Comparison of ENCODE assay signal across 8 cellular contexts in genomic region chr15:78437107-78437761, GRCh38. TPM values are rescaled to one million over a fixed set of nuclear protein-coding genes. Genes with fewer than 3 reads are reported as not detected.
DNase-seq lines count a peak whose midpoint lies in the region; ATAC-seq and TF ChIP-seq lines count a peak whose summit lies in the region.

No MANE protein-coding gene starts in this region.

- H3K79me2 ChIP-seq in GM23338 (replicated peaks; ENCODE audit: insufficient read depth) = peaks cover 40% of the 10 kb centered on the region

- H3K9ac ChIP-seq in BLaER1 = peak overlapping the region; percentile 100
- H3K9ac ChIP-seq in rectal smooth muscle tissue (ENCODE audit: low read length) = no peak overlapping the region

- H3K36me3 Mint-ChIP-seq in GM23338 (ENCODE audit: low read depth) = peaks cover 27% of the 10 kb centered on the region
- H3K36me3 Mint-ChIP-seq in T-helper 17 cell (ENCODE audit: low read depth) = no peaks in the 10 kb centered on the region

- H3K4me3 Mint-ChIP-seq in GM23338 (peak overlapping the region; percentile 80), T-helper 17 cell (peak overlapping the region; percentile 98)

- no peaks in the 10 kb centered on the region for H3F3A ChIP-seq in GM23338 (replicated peaks; ENCODE audit: low read depth)

- H3K27me3 Mint-ChIP-seq in GM23338 (ENCODE audit: insufficient read depth, low read depth, poor library complexity) (peaks cover 2% of the 10 kb centered on the region), T-helper 17 cell (no peaks in the 10 kb centered on the region)

- peaks cover 11% of the 10 kb centered on the region for H3K4me1 Mint-ChIP-seq in GM23338
- H3K4me1 Mint-ChIP-seq in T-helper 17 cell = peaks cover 26% of the 10 kb centered on the region

- peak overlapping the region; percentile 100 for H3K27ac ChIP-seq in BLaER1
- peak overlapping the region; percentile 53 for H3K27ac ChIP-seq in GM23338 (ENCODE audit: low read depth)
- peak overlapping the region; percentile 60 for H3K27ac ChIP-seq in rectal smooth muscle tissue (ENCODE audit: low read depth, low read length)

- H3K4me1 ChIP-seq in BLaER1 (peaks cover 40% of the 10 kb centered on the region), GM23338 (ENCODE audit: insufficient read depth) (0 out of 2 replicates have a peak, but pooled peaks cover 4% of the 10 kb centered on the region), rectal smooth muscle tissue (ENCODE audit: control insufficient read depth, insufficient read depth, low read length) (peaks cover 17% of the 10 kb centered on the region)

- no peaks in the 10 kb centered on the region for H3K9me3 Mint-ChIP-seq in GM23338

- H3K36me3 ChIP-seq in BLaER1 = peaks cover 24% of the 10 kb centered on the region
- H3K36me3 ChIP-seq in GM23338 (ENCODE audit: insufficient read depth) = peaks cover 10% of the 10 kb centered on the region
- H3K36me3 ChIP-seq in rectal smooth muscle tissue (ENCODE audit: control insufficient read depth, insufficient read depth, low read length) = no peaks in the 10 kb centered on the region

- H3K4me2 ChIP-seq in BLaER1 (peak overlapping the region; percentile 78), GM23338 (peak overlapping the region; percentile 78)

- DNase-seq in GM23338 (ENCODE audit: low spot score) (peak; percentile 54), T-helper 17 cell (no peak), fibroblast of pulmonary artery (ENCODE audit: low read depth) (no peak), epidermal melanocyte (ENCODE audit: insufficient read length, low spot score) (no peak)
- no peak for DNase-seq in activated CD4-positive, alpha-beta T cell treated with anti-CD3 and anti-CD28 coated beads for 4 hours

- H3K9me3 ChIP-seq in BLaER1 = no peaks in the 10 kb centered on the region
- no peaks in the 10 kb centered on the region for H3K9me3 ChIP-seq in T-helper 17 cell (ENCODE audit: control insufficient read depth, low read length, poor library complexity, severe bottlenecking)

- no peaks in the 10 kb centered on the region for H3K27me3 ChIP-seq in BLaER1
- H3K27me3 ChIP-seq in GM23338 (ENCODE audit: insufficient read depth) = no peaks in the 10 kb centered on the region
- H3K27me3 ChIP-seq in rectal smooth muscle tissue (ENCODE audit: control insufficient read depth, insufficient read depth, low read length) = no peaks in the 10 kb centered on the region

- H3K27ac Mint-ChIP-seq in GM23338 = peak overlapping the region; percentile 45
- peak overlapping the region; percentile 97 for H3K27ac Mint-ChIP-seq in T-helper 17 cell

- TF ChIP-seq CTCF in GM23338 (conservative IDR thresholded peaks at IDR 0.05; ENCODE audit: low read depth in 2 of 2) (no peak), fibroblast of pulmonary artery (IDR thresholded peaks at IDR 0.05; ENCODE audit: low read length, missing control alignments) (no peak)

- H4K20me1 ChIP-seq in BLaER1 (peaks cover 35% of the 10 kb centered on the region), GM23338 (replicated peaks; ENCODE audit: insufficient read depth) (peaks cover 1% of the 10 kb centered on the region; the same call in 1 of the 2 replicates)

- peak overlapping the region; percentile 93; the same call in 1 of the 2 replicates for H2AFZ ChIP-seq in GM23338

- ATAC-seq in GM23338 = peak; percentile 42
- ATAC-seq in T-helper 17 cell = no peak
- no peak for ATAC-seq in HG03354 (IDR thresholded peaks at IDR 0.05; ENCODE audit: poor library complexity, severe bottlenecking, unreplicated experiment)

- no peaks in the 10 kb centered on the region for H3K9me2 ChIP-seq in GM23338 (ENCODE audit: insufficient read depth)

- peak overlapping the region; percentile 98 for H3K4me3 ChIP-seq in BLaER1
- H3K4me3 ChIP-seq in GM23338 = peak overlapping the region; percentile 82
- H3K4me3 ChIP-seq in fibroblast of pulmonary artery (replicated peaks; ENCODE audit: low read depth, low read length) = peak overlapping the region; percentile 92
- H3K4me3 ChIP-seq in rectal smooth muscle tissue (ENCODE audit: low read length) = peak overlapping the region; percentile 68

TF ChIP-seq in GM23338, 12 proteins besides CTCF, POLR2A, EP300 and RAD21 (continues in another document):
- TF ChIP-seq ZNF331 (CRISPR knock-in tag; IDR thresholded peaks at IDR 0.05; ENCODE audit: low read depth) = no peak
- no peak for TF ChIP-seq ZNF114 (CRISPR knock-in tag; IDR thresholded peaks at IDR 0.05)
- TF ChIP-seq EZH2phosphoT487 (IDR thresholded peaks at IDR 0.05; ENCODE audit: unreplicated experiment) = no peak
- no peak for TF ChIP-seq ETS1 (IDR thresholded peaks at IDR 0.05)
- TF ChIP-seq EZH2 (IDR thresholded peaks at IDR 0.05; ENCODE audit: low read depth, unreplicated experiment) = no peak
- TF ChIP-seq POLR2AphosphoS5 (IDR thresholded peaks at IDR 0.05; ENCODE audit: low read depth) = no peak
- TF ChIP-seq JUNB (IDR thresholded peaks at IDR 0.05; ENCODE audit: unreplicated experiment) = no peak
- no peak for TF ChIP-seq STAT1 (IDR thresholded peaks at IDR 0.05; ENCODE audit: unreplicated experiment)
- TF ChIP-seq NANOG (IDR thresholded peaks at IDR 0.05; ENCODE audit: borderline replicate concordance) = no peak
- no peak for TF ChIP-seq ZNF462 (CRISPR knock-in tag; IDR thresholded peaks at IDR 0.05)
- no peak for TF ChIP-seq CREB1 (CRISPR knock-in tag; IDR thresholded peaks at IDR 0.05; ENCODE audit: low read depth)

RNA-seq across cellular contexts. Expression of gene IREB2, which starts 0.8 kb away (rescaled TPM):
- 68.4 and 78.2 TPM in 2 replicates for total RNA-seq in GM23338 (2014; rRNA removed; shearing (Covaris generic))
- 19.2 and 23.4 TPM in 2 replicates for polyA plus RNA-seq in GM23338 (2016; fragmentation: Nextera tagmentation; extraction: Ambion mirVana)
- total RNA-seq in T-helper 17 cell = 10 to 100 TPM; 51.9 to 56.3 TPM
